7 cellular contexts compared by ENCODE assay signal in the genomic region with DNA sequence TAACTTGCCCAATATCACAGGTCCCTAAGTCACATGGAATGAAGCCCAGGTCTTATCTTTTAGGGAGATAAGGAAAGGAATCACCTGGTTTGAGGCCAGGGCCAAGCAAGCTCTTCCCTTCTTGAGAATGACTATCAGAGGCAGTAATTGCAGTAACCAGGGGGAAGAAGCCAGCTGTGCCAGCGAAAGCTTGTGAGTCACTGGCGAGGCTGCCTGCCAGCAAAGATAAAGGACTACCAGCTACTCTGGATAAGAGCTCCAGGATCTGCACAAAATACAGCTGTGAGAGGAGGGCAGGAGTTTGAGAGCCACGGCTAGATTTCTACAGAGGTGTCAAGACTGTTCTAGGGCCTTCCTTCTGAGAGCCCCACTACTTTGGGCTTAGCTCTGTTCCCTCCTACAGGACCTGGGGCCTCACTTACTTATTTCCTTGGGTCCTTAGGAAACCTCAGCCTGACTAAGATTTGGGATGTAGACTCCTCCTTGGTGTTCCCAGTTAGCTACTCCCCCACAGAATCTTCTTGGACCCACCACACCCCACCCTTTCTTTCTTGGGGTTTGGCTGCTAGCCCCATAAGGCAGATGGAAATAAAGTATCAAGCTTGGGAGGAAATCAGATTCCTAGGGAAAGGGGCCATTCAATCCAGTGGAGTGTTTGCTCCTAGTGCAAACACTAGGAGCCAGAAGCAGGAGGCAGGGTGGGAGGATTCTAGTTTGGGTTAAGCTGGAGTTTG. TPM values are rescaled to one million over a fixed set of nuclear protein-coding genes. Genes with fewer than 3 reads are reported as not detected.
DNase-seq lines count a peak whose midpoint lies in the region; ATAC-seq lines count a peak whose summit lies in the region.
"Had no signal": no experiment of that assay in that cellular context is flagged by ENCODE, and none has a peak within 500 bp of the region (broad histone marks: within the 10 kb centered on the region; RNA-seq: fewer than 3 reads in every experiment).

No MANE protein-coding gene starts in this region.

- ATAC-seq in left cardiac atrium (peak; percentile 82 to 94), GM19023 (IDR thresholded peaks at IDR 0.05; ENCODE audit: unreplicated experiment) (no peak)

- intact Hi-C loops in left cardiac atrium (cut with DNase I): loop anchor here in 1 of 2 donors (5.0 kb wide), 2 partner anchors 47 to 67 kb away; no protein-coding TSS in a partner anchor

- DNase-seq in A172 (ENCODE audit: low spot score): peak; percentile 95
- peak; percentile 33 for DNase-seq in OCI-M2 (lab: John Stamatoyannopoulos, UW; ENCODE audit: unreplicated experiment)
- peak; percentile 89 for DNase-seq in left cardiac atrium
- no peak for DNase-seq in NCI-H1105 (lab: John Stamatoyannopoulos, UW)
- DNase-seq in activated naive CD4-positive, alpha-beta T cell treated with Interleukin-2 at 50 U/mL for 16 hours: no peak

RNA-seq across cellular contexts. Expression of gene CCKBR, which starts 9.6 kb away (rescaled TPM):
- total RNA-seq in A172 (2014; rRNA removed; shearing (Covaris generic)): not detected in 2 replicates
- total RNA-seq in left cardiac atrium: not detected
- total RNA-seq: glomerular endothelial cell had no signal

RNA-seq across cellular contexts. Expression of gene CNGA4, which starts 11.1 kb away (rescaled TPM):
- total RNA-seq in A172 (2014; rRNA removed; shearing (Covaris generic)): 0.17 TPM in 1 of 2 replicates, not detected in the other
- not detected for total RNA-seq in left cardiac atrium

RNA-seq across cellular contexts. Expression of gene FHIP1B, which starts 15.6 kb away (rescaled TPM):
- total RNA-seq in A172 (2014; rRNA removed; shearing (Covaris generic)): 9.6 and 13.1 TPM in 2 replicates
- total RNA-seq in left cardiac atrium: 10 to 100 TPM; 16.0 to 16.6 TPM

RNA-seq across cellular contexts. Expression of gene C11orf42, which starts 44.6 kb away (rescaled TPM):
- not detected in 2 replicates for total RNA-seq in A172 (2014; rRNA removed; shearing (Covaris generic))
- not detected for total RNA-seq in left cardiac atrium
- total RNA-seq: glomerular endothelial cell had no signal

RNA-seq across cellular contexts. Expression of gene OR52W1, which starts 51.0 kb away (rescaled TPM):
- not detected in 2 replicates for total RNA-seq in A172 (2014; rRNA removed; shearing (Covaris generic))
- not detected for total RNA-seq in left cardiac atrium
- total RNA-seq: glomerular endothelial cell had no signal

Comparison
In these comparisons a context has a peak if more than half of its experiments do, and no peak if none do; other contexts are left out.
1. DNase-seq: peak in A172 (single experiment), OCI-M2 (single experiment) and left cardiac atrium (single experiment); none in NCI-H1105 (single experiment) and activated naive CD4-positive, alpha-beta T cell treated with Interleukin-2 at 50 U/mL for 16 hours (single experiment).